Comparison of ENCODE assay signal across 20 cellular contexts in the genomic region with DNA sequence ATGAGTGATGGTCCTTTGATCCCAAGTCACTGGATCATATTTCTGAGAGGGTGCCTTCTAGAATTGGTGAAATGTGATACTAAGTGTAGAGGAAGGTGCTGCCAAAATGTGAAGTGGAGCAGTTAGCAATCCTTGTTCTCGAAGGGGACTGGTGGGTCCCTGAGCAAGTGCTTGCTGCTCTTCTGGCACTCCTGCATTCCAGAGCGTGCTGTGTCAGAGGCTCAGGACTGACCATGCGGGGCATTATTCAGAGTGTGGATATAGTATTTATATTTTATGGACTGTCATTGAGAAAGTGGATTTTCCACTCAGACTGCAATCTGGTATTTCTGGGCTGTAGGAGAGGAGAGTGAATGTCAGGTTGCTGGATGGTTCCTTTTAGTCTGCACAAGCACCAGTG.
DNase-seq lines count a peak whose midpoint lies in the region; ATAC-seq and TF ChIP-seq lines count a peak whose summit lies in the region.
"Had no signal": no experiment of that assay in that cellular context is flagged by ENCODE, and none has a peak within 500 bp of the region (broad histone marks: within the 10 kb centered on the region; RNA-seq: fewer than 3 reads in every experiment).

No MANE protein-coding gene starts in this region.

- intact Hi-C loops in upper lobe of right lung (cut with DNase I), result no loop called here

- H3K4me3 ChIP-seq in upper lobe of right lung, result no peak overlapping the region
- H3K4me3 ChIP-seq: BLaER1, GM12878, GM23248 had no signal

- no peak for TF ChIP-seq RAD21 in Ishikawa (IDR thresholded peaks at IDR 0.05; ENCODE audit: low read depth)

- no peak for TF ChIP-seq EP300 in Ishikawa (IDR thresholded peaks at IDR 0.05; ENCODE audit: borderline replicate concordance)

- H3K27ac ChIP-seq in upper lobe of right lung, result no peak overlapping the region
- H3K27ac ChIP-seq: 22Rv1, BLaER1, C4-2B, GM23248 had no signal

- TF ChIP-seq CTCF in upper lobe of right lung (IDR thresholded peaks at IDR 0.05), result no peak

- no peaks in the 10 kb centered on the region for H3K27me3 ChIP-seq in upper lobe of right lung
- H3K27me3 ChIP-seq: BLaER1 had no signal

- DNase-seq in NCI-H1092 treated with DMSO at 0.1 percent for 48 hours (lab: John Stamatoyannopoulos, UW) (peak; percentile 14), NCI-H1092 (lab: John Stamatoyannopoulos, UW) (no peak), islet precursor cell (peak; percentile 53), upper lobe of right lung (no peak), NCI-H2081 treated with DMSO at 0.1 percent for 48 hours (lab: John Stamatoyannopoulos, UW) (no peak)
- DNase-seq in stimulated activated CD4-positive, alpha-beta T cell treated with anti-CD3 and anti-CD28 coated beads, Interleukin-12 subunit alpha, Interleukin-12 subunit beta, amount 100 ng/mL, for 4 hours, result no peak
- DNase-seq: CD4-positive, alpha-beta T cell; CD8-positive, alpha-beta memory T cell; DMS 273 treated with DMSO at 0.1 percent for 48 hours; DMS79; EL; GDM1; GM23248; H7; HCEC 1CT had no signal

- H3K36me3 ChIP-seq in upper lobe of right lung, result no peaks in the 10 kb centered on the region
- H3K36me3 ChIP-seq: BLaER1 had no signal

- H3K4me1 ChIP-seq in upper lobe of right lung, result no peaks in the 10 kb centered on the region

- H3K9me3 ChIP-seq in upper lobe of right lung, result no peaks in the 10 kb centered on the region

- ATAC-seq in upper lobe of right lung, result peak; percentile 42
- ATAC-seq: GM12878 had no signal

TF ChIP-seq in Ishikawa, 13 proteins besides CTCF, POLR2A, EP300 and RAD21:
- TF ChIP-seq TEAD4 (IDR thresholded peaks at IDR 0.05) (peak; percentile 62; the same call in 1 of the 2 replicates), EGR1 (IDR thresholded peaks at IDR 0.05) (no peak)

Comparison
In these comparisons a context has a peak if more than half of its experiments do, and no peak if none do; other contexts are left out.
1. DNase-seq: peak in NCI-H1092 treated with DMSO at 0.1 percent for 48 hours (single experiment) and islet precursor cell (single experiment); none in NCI-H1092 (single experiment), upper lobe of right lung (single experiment), NCI-H2081 treated with DMSO at 0.1 percent for 48 hours (single experiment) and stimulated activated CD4-positive, alpha-beta T cell treated with anti-CD3 and anti-CD28 coated beads, Interleukin-12 subunit alpha, Interleukin-12 subunit beta, amount 100 ng/mL, for 4 hours (single experiment).